16 cellular contexts compared by ENCODE assay signal in genomic region chr5:95726811-95727763, GRCh38. TPM values are rescaled to one million over a fixed set of nuclear protein-coding genes. Genes with fewer than 3 reads are reported as not detected.
A peak's percentile ranks its signal among the peaks of the same experiment; 100 is the strongest.
DNase-seq lines count a peak whose midpoint lies in the region; ATAC-seq and TF ChIP-seq lines count a peak whose summit lies in the region.
"Had no signal": no experiment of that assay in that cellular context is flagged by ENCODE, and none has a peak within 500 bp of the region (broad histone marks: within the 10 kb centered on the region; RNA-seq: fewer than 3 reads in every experiment).

No MANE protein-coding gene starts in this region.

- H3K4me2 ChIP-seq in GM23338: 0 out of 2 replicates have a peak overlapping the region, but pooled peaks have one; percentile 24

- H3K4me1 Mint-ChIP-seq in GM23338: peaks cover 63% of the 10 kb centered on the region
- peaks cover 28% of the 10 kb centered on the region for H3K4me1 Mint-ChIP-seq in activated T-cell treated with anti-CD3 and anti-CD28 coated beads, Interleukin-2, amount 50 U/mL, for 4 hours (ENCODE audit: low read depth)

- H3K9me3 ChIP-seq in adipocyte (ENCODE audit: control insufficient read depth, low read length) (no peaks in the 10 kb centered on the region), neuron (ENCODE audit: low read length) (no peaks in the 10 kb centered on the region), vagina (no peaks in the 10 kb centered on the region)
- H3K9me3 ChIP-seq: right lobe of liver had no signal

- peak overlapping the region; percentile 70 for H2AFZ ChIP-seq in ACC112 (ENCODE audit: low read length, unreplicated experiment)
- H2AFZ ChIP-seq in GM23338: no peak overlapping the region
- peak overlapping the region; percentile 2 for H2AFZ ChIP-seq in neuron (ENCODE audit: low read depth, low read length)

- H3K36me3 Mint-ChIP-seq in GM23338 (ENCODE audit: low read depth): no peaks in the 10 kb centered on the region
- H3K36me3 Mint-ChIP-seq in activated T-cell treated with anti-CD3 and anti-CD28 coated beads, Interleukin-2, amount 50 U/mL, for 4 hours (ENCODE audit: insufficient read depth): no peaks in the 10 kb centered on the region
- H3K36me3 Mint-ChIP-seq: CD4-positive, CD25-positive, alpha-beta regulatory T cell; IgD-negative memory B cell; memory B cell had no signal

- H4K20me1 ChIP-seq in GM23338 (replicated peaks; ENCODE audit: insufficient read depth): no peaks in the 10 kb centered on the region

- H3F3A ChIP-seq in GM23338 (replicated peaks; ENCODE audit: low read depth): no peaks in the 10 kb centered on the region

- H3K79me2 ChIP-seq in ACC112 (ENCODE audit: control insufficient read depth, insufficient read depth, low read length, unreplicated experiment) (peaks cover 10% of the 10 kb centered on the region), GM23338 (replicated peaks; ENCODE audit: insufficient read depth) (no peaks in the 10 kb centered on the region)

- no peak overlapping the region for H3K27ac Mint-ChIP-seq in GM23338
- H3K27ac Mint-ChIP-seq: CD4-positive, CD25-positive, alpha-beta regulatory T cell; IgD-negative memory B cell had no signal

- no peak for DNase-seq in GM23338 (ENCODE audit: low spot score)
- DNase-seq in adipocyte (ENCODE audit: low read depth): no peak
- no peak for DNase-seq in activated T-cell treated with anti-CD3 and anti-CD28 coated beads, Interleukin-2, amount 50 U/mL, for 4 hours
- DNase-seq in vagina (ENCODE audit: extremely low spot score in 2 of 2): no peak
- DNase-seq: activated CD4-positive, CD25-positive, alpha-beta regulatory T cell; activated T-cell treated with anti-CD3 and anti-CD28 coated beads, Interleukin-2, amount 50 U/mL, for 1 hour; aorta; NCI-H2171; right lobe of liver had no signal

- no peak for TF ChIP-seq CTCF in GM23338 (conservative IDR thresholded peaks at IDR 0.05; ENCODE audit: low read depth in 2 of 2)
- no peak for TF ChIP-seq CTCF in vagina (IDR thresholded peaks at IDR 0.05)

- H3K9ac ChIP-seq in adipocyte (ENCODE audit: low read length): peak overlapping the region; percentile 73

- peak overlapping the region; percentile 68 for H3K4me3 ChIP-seq in ACC112 (ENCODE audit: low read depth, low read length)
- no peak overlapping the region for H3K4me3 ChIP-seq in GM23338
- H3K4me3 ChIP-seq in adipocyte (ENCODE audit: low read length): peak overlapping the region; percentile 61
- no peak overlapping the region for H3K4me3 ChIP-seq in neuron (ENCODE audit: low read length)
- no peak overlapping the region for H3K4me3 ChIP-seq in vagina
- H3K4me3 ChIP-seq: right lobe of liver had no signal

- H3K36me3 ChIP-seq in ACC112 (ENCODE audit: insufficient read depth, low read length) (no peaks in the 10 kb centered on the region), GM23338 (ENCODE audit: insufficient read depth) (no peaks in the 10 kb centered on the region), adipocyte (ENCODE audit: control insufficient read depth, insufficient read depth, low read length, severe bottlenecking) (no peaks in the 10 kb centered on the region), neuron (ENCODE audit: insufficient read depth, low read length) (no peaks in the 10 kb centered on the region), vagina (no peaks in the 10 kb centered on the region)
- H3K36me3 ChIP-seq: right lobe of liver had no signal

- H3K27me3 ChIP-seq in ACC112 (ENCODE audit: insufficient read depth, low read length): no peaks in the 10 kb centered on the region
- peaks cover 42% of the 10 kb centered on the region for H3K27me3 ChIP-seq in GM23338 (ENCODE audit: insufficient read depth)
- H3K27me3 ChIP-seq in adipocyte (replicated peaks; ENCODE audit: control insufficient read depth, insufficient read depth, low read length): no peaks in the 10 kb centered on the region
- H3K27me3 ChIP-seq in neuron (ENCODE audit: insufficient read depth, low read length): no peaks in the 10 kb centered on the region
- no peaks in the 10 kb centered on the region for H3K27me3 ChIP-seq in vagina
- H3K27me3 ChIP-seq: right lobe of liver had no signal

- H3K4me3 Mint-ChIP-seq in GM23338: no peak overlapping the region
- H3K4me3 Mint-ChIP-seq in activated T-cell treated with anti-CD3 and anti-CD28 coated beads, Interleukin-2, amount 50 U/mL, for 4 hours: no peak overlapping the region
- H3K4me3 Mint-ChIP-seq: CD4-positive, CD25-positive, alpha-beta regulatory T cell; memory B cell had no signal

- no peak for ATAC-seq in GM23338
- ATAC-seq in GM21515 (IDR thresholded peaks at IDR 0.05; ENCODE audit: unreplicated experiment): no peak
- no peak for ATAC-seq in activated T-cell treated with anti-CD3 and anti-CD28 coated beads, Interleukin-2, amount 50 U/mL, for 4 hours
- no peak for ATAC-seq in HG02870 (IDR thresholded peaks at IDR 0.05; ENCODE audit: unreplicated experiment)
- ATAC-seq: right lobe of liver had no signal

- peaks cover 15% of the 10 kb centered on the region for H3K27me3 Mint-ChIP-seq in GM23338 (ENCODE audit: insufficient read depth, low read depth, poor library complexity)
- peaks cover 16% of the 10 kb centered on the region for H3K27me3 Mint-ChIP-seq in activated T-cell treated with anti-CD3 and anti-CD28 coated beads, Interleukin-2, amount 50 U/mL, for 4 hours (ENCODE audit: low read depth)
- H3K27me3 Mint-ChIP-seq: memory B cell had no signal

- no peaks in the 10 kb centered on the region for H3K9me2 ChIP-seq in GM23338 (ENCODE audit: insufficient read depth)

- intact Hi-C loops in vagina (cut with DNase I): no loop called here

- H3K4me1 ChIP-seq in ACC112 (ENCODE audit: control insufficient read depth, insufficient read depth, low read length, unreplicated experiment) (peaks cover 63% of the 10 kb centered on the region), GM23338 (ENCODE audit: insufficient read depth) (peaks cover 36% of the 10 kb centered on the region), adipocyte (ENCODE audit: control insufficient read depth, insufficient read depth, low read length) (peaks cover 77% of the 10 kb centered on the region), neuron (ENCODE audit: insufficient read depth, low read length) (peaks cover 36% of the 10 kb centered on the region), vagina (peaks cover 17% of the 10 kb centered on the region)

- peak overlapping the region; percentile 56 for H3K27ac ChIP-seq in ACC112 (ENCODE audit: low read depth, low read length)
- no peak overlapping the region for H3K27ac ChIP-seq in GM23338 (ENCODE audit: low read depth)
- H3K27ac ChIP-seq in vagina: no peak overlapping the region

- TF ChIP-seq POLR2A in vagina (IDR thresholded peaks at IDR 0.05): no peak

- no peaks in the 10 kb centered on the region for H3K9me3 Mint-ChIP-seq in GM23338
- no peaks in the 10 kb centered on the region for H3K9me3 Mint-ChIP-seq in activated T-cell treated with anti-CD3 and anti-CD28 coated beads, Interleukin-2, amount 50 U/mL, for 4 hours
- H3K9me3 Mint-ChIP-seq: CD4-positive, CD25-positive, alpha-beta regulatory T cell; IgD-negative memory B cell; memory B cell had no signal

TF ChIP-seq in GM23338, 12 proteins besides CTCF, POLR2A, EP300 and RAD21:
- TF ChIP-seq CREB1 (CRISPR knock-in tag; IDR thresholded peaks at IDR 0.05; ENCODE audit: low read depth): no peak
- TF ChIP-seq POLR2AphosphoS5 (IDR thresholded peaks at IDR 0.05; ENCODE audit: low read depth): no peak
- TF ChIP-seq ETS1 (IDR thresholded peaks at IDR 0.05): no peak
- no peak for TF ChIP-seq REST (IDR thresholded peaks at IDR 0.05; ENCODE audit: unreplicated experiment)

RNA-seq across cellular contexts. Expression of gene RHOBTB3, which starts 4.0 kb away (rescaled TPM):
- 8.8 and 10.0 TPM in 2 replicates for total RNA-seq in GM23338 (2014; rRNA removed; shearing (Covaris generic))
- polyA plus RNA-seq in GM23338 (2016; fragmentation: Nextera tagmentation; extraction: Ambion mirVana): 13.4 and 15.7 TPM in 2 replicates
- 1 to 10 TPM; 2.2 to 5.0 (median 3.9) TPM for total RNA-seq in activated T-cell treated with anti-CD3 and anti-CD28 coated beads, Interleukin-2, amount 50 U/mL, for 4 hours
- total RNA-seq in vagina: 43.2 TPM

RNA-seq across cellular contexts. Expression of gene SPATA9, which starts 44.3 kb away (rescaled TPM):
- total RNA-seq in GM23338 (2014; rRNA removed; shearing (Covaris generic)): not detected in 2 replicates
- not detected in 2 replicates for polyA plus RNA-seq in GM23338 (2016; fragmentation: Nextera tagmentation; extraction: Ambion mirVana)
- not detected for total RNA-seq in activated T-cell treated with anti-CD3 and anti-CD28 coated beads, Interleukin-2, amount 50 U/mL, for 4 hours
- not detected for total RNA-seq in vagina
- total RNA-seq: CD4-positive, CD25-positive, alpha-beta regulatory T cell had no signal
- polyA plus RNA-seq: IgD-negative memory B cell had no signal

Comparison
In these comparisons a context has a peak if more than half of its experiments do, and no peak if none do; other contexts are left out.
1. H3K4me3 ChIP-seq: peak in ACC112 (single experiment) and adipocyte (single experiment); none in GM23338 (single experiment), neuron (single experiment) and vagina (0 of 2).